1 cellular context compared by ENCODE assay signal in the genomic region with DNA sequence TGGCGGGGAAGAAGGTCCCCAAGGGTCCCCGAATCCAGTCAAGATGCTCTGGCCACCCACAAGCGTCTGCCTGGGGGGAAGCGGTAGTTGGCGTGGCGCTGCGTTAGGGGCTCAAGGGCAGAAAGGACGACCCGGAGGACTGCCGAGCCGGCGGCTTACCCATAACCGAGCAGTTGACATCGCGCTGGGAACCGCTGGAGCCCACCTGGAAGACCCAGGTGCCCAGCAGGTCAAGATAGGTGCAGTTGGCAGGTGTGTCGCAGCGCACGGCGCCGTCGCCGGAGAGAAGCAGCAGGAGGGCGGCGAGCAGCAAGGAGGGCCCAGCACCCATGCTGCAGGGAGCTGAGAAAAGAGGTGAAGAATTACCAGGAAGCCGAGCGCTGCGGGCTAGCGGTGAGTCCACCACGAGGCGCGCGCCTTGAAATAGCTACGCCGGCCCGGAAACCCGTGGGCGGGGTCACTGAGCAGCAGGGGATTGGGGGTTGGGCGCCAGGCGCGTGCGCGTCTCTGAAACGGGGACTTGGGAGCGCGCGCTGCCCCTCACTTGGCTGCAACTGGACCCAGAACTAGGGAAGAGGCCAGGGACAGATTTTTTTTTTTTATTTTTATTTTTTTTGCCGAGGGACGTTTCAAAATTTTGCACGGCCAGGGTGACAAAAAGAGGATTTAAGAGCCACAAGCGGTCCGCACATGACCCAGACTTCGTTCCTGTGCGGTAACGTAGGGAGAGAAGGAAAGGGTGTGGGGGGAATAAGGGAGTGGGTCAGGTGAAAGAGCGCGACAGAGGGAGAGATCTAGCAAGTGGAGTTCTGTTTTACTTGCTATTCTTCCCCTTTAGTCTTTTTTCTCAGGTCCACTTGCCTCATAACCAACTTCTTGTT.
TF ChIP-seq lines count a peak whose summit lies in the region.

A gene (minus strand): TSS at position 395 of the 881 bp plus-strand sequence. CDS start 64 bp downstream, at position 331.

TF ChIP-seq in HepG2, 621 proteins besides CTCF, POLR2A, EP300 and RAD21 (continued from another document and continues in another):
- TF ChIP-seq, protein P1, sequence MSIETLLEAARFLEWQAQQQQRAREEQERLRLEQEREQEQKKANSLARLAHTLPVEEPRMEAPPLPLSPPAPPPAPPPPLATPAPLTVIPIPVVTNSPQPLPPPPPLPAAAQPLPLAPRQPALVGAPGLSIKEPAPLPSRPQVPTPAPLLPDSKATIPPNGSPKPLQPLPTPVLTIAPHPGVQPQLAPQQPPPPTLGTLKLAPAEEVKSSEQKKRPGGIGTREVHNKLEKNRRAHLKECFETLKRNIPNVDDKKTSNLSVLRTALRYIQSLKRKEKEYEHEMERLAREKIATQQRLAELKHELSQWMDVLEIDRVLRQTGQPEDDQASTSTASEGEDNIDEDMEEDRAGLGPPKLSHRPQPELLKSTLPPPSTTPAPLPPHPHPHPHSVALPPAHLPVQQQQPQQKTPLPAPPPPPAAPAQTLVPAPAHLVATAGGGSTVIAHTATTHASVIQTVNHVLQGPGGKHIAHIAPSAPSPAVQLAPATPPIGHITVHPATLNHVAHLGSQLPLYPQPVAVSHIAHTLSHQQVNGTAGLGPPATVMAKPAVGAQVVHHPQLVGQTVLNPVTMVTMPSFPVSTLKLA (IDR thresholded peaks at IDR 0.05) = peak; percentile 26; the same call in 1 of the 2 replicates
- TF ChIP-seq, protein P2, sequence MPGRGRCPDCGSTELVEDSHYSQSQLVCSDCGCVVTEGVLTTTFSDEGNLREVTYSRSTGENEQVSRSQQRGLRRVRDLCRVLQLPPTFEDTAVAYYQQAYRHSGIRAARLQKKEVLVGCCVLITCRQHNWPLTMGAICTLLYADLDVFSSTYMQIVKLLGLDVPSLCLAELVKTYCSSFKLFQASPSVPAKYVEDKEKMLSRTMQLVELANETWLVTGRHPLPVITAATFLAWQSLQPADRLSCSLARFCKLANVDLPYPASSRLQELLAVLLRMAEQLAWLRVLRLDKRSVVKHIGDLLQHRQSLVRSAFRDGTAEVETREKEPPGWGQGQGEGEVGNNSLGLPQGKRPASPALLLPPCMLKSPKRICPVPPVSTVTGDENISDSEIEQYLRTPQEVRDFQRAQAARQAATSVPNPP (CRISPR knock-in tag; IDR thresholded peaks at IDR 0.05) = no peak
- TF ChIP-seq ZNF709 (CRISPR knock-in tag; IDR thresholded peaks at IDR 0.05) (no peak; the same call in 1 of the 2 replicates), CHD4 (IDR thresholded peaks at IDR 0.05; ENCODE audit: borderline replicate concordance, low read length) (no peak), RARA (CRISPR knock-in tag; IDR thresholded peaks at IDR 0.05) (0 out of 2 replicates have a peak, but pooled peaks have one; percentile 10), PRMT3 (CRISPR knock-in tag; IDR thresholded peaks at IDR 0.05; ENCODE audit: borderline replicate concordance, low read depth) (0 out of 2 replicates have a peak, but pooled peaks have one; percentile 52), ZNF616 (CRISPR knock-in tag; IDR thresholded peaks at IDR 0.05; ENCODE audit: low read depth) (0 out of 2 replicates have a peak, but pooled peaks have one; percentile 26), ZNF180 (CRISPR knock-in tag; IDR thresholded peaks at IDR 0.05; ENCODE audit: borderline replicate concordance, low read depth) (no peak), NCOR1 (IDR thresholded peaks at IDR 0.05; ENCODE audit: borderline replicate concordance, low read length) (no peak), MEIS2 (CRISPR knock-in tag; IDR thresholded peaks at IDR 0.05) (no peak), ZFAT (CRISPR knock-in tag; conservative IDR thresholded peaks at IDR 0.05) (no peak), MAZ (IDR thresholded peaks at IDR 0.05; ENCODE audit: borderline replicate concordance, low read depth, low read length) (no peak), MAZ (CRISPR knock-in tag; IDR thresholded peaks at IDR 0.05; ENCODE audit: low read depth) (0 out of 2 replicates have a peak, but pooled peaks have one; percentile 28), GATAD2A (CRISPR knock-in tag; IDR thresholded peaks at IDR 0.05) (peak; percentile 36; the same call in 1 of the 2 replicates), POLR2AphosphoS5 (IDR thresholded peaks at IDR 0.05; ENCODE audit: low read depth, low read length) (peak; percentile 78), ZNF878 (CRISPR knock-in tag; IDR thresholded peaks at IDR 0.05) (peak; percentile 72; the same call in 1 of the 2 replicates), ZNF598 (CRISPR knock-in tag; IDR thresholded peaks at IDR 0.05; ENCODE audit: borderline replicate concordance) (no peak), ZNF670 (CRISPR knock-in tag; IDR thresholded peaks at IDR 0.05; ENCODE audit: borderline replicate concordance) (0 out of 2 replicates have a peak, but pooled peaks have one; percentile 47), ZNF816 (CRISPR knock-in tag; IDR thresholded peaks at IDR 0.05; ENCODE audit: borderline replicate concordance) (peak; percentile 65; the same call in 1 of the 2 replicates), ZNF564 (CRISPR knock-in tag; IDR thresholded peaks at IDR 0.05) (peak; percentile 83; the same call in 1 of the 2 replicates), SNAI1 (CRISPR knock-in tag; IDR thresholded peaks at IDR 0.05; ENCODE audit: borderline replicate concordance) (no peak), ZNF883 (CRISPR knock-in tag; IDR thresholded peaks at IDR 0.05; ENCODE audit: not compliant biosample characterization) (no peak), SPEN (CRISPR knock-in tag; IDR thresholded peaks at IDR 0.05; ENCODE audit: low read depth) (no peak), SP140L (CRISPR knock-in tag; IDR thresholded peaks at IDR 0.05; ENCODE audit: borderline replicate concordance) (no peak), SOX13 (IDR thresholded peaks at IDR 0.05) (no peak), SOX13 (CRISPR knock-in tag; conservative IDR thresholded peaks at IDR 0.05 in 1 of 2, IDR thresholded peaks at IDR 0.05 in 1 of 2) (peak in 1 of 2 experiments; percentile 33; a peak in 2 of 4 replicates), SSRP1 (CRISPR knock-in tag; IDR thresholded peaks at IDR 0.05) (no peak), RBM39 (IDR thresholded peaks at IDR 0.05; ENCODE audit: low read depth, low read length, poor library complexity, severe bottlenecking) (peak; percentile 67), PHF21A (CRISPR knock-in tag; IDR thresholded peaks at IDR 0.05) (peak; percentile 36; the same call in 1 of the 2 replicates), ATF7-NPFF (CRISPR knock-in tag; IDR thresholded peaks at IDR 0.05; ENCODE audit: low read depth) (no peak), ZNF563 (CRISPR knock-in tag; IDR thresholded peaks at IDR 0.05) (peak; percentile 60; the same call in 1 of the 2 replicates)
- TF ChIP-seq, protein P3, sequence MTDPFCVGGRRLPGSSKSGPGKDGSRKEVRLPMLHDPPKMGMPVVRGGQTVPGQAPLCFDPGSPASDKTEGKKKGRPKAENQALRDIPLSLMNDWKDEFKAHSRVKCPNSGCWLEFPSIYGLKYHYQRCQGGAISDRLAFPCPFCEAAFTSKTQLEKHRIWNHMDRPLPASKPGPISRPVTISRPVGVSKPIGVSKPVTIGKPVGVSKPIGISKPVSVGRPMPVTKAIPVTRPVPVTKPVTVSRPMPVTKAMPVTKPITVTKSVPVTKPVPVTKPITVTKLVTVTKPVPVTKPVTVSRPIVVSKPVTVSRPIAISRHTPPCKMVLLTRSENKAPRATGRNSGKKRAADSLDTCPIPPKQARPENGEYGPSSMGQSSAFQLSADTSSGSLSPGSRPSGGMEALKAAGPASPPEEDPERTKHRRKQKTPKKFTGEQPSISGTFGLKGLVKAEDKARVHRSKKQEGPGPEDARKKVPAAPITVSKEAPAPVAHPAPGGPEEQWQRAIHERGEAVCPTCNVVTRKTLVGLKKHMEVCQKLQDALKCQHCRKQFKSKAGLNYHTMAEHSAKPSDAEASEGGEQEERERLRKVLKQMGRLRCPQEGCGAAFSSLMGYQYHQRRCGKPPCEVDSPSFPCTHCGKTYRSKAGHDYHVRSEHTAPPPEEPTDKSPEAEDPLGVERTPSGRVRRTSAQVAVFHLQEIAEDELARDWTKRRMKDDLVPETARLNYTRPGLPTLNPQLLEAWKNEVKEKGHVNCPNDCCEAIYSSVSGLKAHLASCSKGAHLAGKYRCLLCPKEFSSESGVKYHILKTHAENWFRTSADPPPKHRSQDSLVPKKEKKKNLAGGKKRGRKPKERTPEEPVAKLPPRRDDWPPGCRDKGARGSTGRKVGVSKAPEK (CRISPR knock-in tag; IDR thresholded peaks at IDR 0.05; ENCODE audit: borderline replicate concordance) = no peak
- TF ChIP-seq, protein P4, sequence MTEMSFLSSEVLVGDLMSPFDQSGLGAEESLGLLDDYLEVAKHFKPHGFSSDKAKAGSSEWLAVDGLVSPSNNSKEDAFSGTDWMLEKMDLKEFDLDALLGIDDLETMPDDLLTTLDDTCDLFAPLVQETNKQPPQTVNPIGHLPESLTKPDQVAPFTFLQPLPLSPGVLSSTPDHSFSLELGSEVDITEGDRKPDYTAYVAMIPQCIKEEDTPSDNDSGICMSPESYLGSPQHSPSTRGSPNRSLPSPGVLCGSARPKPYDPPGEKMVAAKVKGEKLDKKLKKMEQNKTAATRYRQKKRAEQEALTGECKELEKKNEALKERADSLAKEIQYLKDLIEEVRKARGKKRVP (CRISPR knock-in tag; IDR thresholded peaks at IDR 0.05) = peak in 1 of 2 experiments; percentile 31; a peak in 1 of 4 replicates
- TF ChIP-seq, protein P5, sequence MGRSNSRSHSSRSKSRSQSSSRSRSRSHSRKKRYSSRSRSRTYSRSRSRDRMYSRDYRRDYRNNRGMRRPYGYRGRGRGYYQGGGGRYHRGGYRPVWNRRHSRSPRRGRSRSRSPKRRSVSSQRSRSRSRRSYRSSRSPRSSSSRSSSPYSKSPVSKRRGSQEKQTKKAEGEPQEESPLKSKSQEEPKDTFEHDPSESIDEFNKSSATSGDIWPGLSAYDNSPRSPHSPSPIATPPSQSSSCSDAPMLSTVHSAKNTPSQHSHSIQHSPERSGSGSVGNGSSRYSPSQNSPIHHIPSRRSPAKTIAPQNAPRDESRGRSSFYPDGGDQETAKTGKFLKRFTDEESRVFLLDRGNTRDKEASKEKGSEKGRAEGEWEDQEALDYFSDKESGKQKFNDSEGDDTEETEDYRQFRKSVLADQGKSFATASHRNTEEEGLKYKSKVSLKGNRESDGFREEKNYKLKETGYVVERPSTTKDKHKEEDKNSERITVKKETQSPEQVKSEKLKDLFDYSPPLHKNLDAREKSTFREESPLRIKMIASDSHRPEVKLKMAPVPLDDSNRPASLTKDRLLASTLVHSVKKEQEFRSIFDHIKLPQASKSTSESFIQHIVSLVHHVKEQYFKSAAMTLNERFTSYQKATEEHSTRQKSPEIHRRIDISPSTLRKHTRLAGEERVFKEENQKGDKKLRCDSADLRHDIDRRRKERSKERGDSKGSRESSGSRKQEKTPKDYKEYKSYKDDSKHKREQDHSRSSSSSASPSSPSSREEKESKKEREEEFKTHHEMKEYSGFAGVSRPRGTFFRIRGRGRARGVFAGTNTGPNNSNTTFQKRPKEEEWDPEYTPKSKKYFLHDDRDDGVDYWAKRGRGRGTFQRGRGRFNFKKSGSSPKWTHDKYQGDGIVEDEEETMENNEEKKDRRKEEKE (IDR thresholded peaks at IDR 0.05) = no peak
- TF ChIP-seq, protein P6, sequence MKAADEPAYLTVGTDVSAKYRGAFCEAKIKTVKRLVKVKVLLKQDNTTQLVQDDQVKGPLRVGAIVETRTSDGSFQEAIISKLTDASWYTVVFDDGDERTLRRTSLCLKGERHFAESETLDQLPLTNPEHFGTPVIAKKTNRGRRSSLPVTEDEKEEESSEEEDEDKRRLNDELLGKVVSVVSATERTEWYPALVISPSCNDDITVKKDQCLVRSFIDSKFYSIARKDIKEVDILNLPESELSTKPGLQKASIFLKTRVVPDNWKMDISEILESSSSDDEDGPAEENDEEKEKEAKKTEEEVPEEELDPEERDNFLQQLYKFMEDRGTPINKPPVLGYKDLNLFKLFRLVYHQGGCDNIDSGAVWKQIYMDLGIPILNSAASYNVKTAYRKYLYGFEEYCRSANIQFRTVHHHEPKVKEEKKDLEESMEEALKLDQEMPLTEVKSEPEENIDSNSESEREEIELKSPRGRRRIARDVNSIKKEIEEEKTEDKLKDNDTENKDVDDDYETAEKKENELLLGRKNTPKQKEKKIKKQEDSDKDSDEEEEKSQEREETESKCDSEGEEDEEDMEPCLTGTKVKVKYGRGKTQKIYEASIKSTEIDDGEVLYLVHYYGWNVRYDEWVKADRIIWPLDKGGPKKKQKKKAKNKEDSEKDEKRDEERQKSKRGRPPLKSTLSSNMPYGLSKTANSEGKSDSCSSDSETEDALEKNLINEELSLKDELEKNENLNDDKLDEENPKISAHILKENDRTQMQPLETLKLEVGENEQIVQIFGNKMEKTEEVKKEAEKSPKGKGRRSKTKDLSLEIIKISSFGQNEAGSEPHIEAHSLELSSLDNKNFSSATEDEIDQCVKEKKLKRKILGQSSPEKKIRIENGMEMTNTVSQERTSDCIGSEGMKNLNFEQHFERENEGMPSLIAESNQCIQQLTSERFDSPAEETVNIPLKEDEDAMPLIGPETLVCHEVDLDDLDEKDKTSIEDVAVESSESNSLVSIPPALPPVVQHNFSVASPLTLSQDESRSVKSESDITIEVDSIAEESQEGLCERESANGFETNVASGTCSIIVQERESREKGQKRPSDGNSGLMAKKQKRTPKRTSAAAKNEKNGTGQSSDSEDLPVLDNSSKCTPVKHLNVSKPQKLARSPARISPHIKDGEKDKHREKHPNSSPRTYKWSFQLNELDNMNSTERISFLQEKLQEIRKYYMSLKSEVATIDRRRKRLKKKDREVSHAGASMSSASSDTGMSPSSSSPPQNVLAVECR (CRISPR knock-in tag; IDR thresholded peaks at IDR 0.05; ENCODE audit: borderline replicate concordance) = peak; percentile 74; the same call in 1 of the 2 replicates
- TF ChIP-seq, protein P7, sequence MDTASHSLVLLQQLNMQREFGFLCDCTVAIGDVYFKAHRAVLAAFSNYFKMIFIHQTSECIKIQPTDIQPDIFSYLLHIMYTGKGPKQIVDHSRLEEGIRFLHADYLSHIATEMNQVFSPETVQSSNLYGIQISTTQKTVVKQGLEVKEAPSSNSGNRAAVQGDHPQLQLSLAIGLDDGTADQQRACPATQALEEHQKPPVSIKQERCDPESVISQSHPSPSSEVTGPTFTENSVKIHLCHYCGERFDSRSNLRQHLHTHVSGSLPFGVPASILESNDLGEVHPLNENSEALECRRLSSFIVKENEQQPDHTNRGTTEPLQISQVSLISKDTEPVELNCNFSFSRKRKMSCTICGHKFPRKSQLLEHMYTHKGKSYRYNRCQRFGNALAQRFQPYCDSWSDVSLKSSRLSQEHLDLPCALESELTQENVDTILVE (CRISPR knock-in tag; IDR thresholded peaks at IDR 0.05) = 0 out of 2 replicates have a peak, but pooled peaks have one; percentile 37
- TF ChIP-seq, protein P8, sequence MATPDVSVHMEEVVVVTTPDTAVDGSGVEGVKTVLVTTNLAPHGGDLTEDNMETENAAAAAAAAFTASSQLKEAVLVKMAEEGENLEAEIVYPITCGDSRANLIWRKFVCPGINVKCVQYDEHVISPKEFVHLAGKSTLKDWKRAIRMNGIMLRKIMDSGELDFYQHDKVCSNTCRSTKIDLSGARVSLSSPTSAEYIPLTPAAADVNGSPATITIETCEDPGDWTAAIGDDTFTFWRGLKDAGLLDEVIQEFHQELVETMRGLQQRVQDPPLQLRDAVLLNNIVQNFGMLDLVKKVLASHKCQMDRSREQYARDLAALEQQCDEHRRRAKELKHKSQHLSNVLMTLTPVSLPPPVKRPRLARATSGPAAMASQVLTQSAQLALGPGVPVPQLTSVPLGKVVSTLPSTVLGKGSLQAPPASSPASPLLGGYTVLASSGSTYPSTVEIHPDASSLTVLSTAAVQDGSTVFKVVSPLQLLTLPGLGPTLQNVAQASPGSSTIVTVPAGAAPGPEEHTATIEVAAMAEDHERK (CRISPR knock-in tag; IDR thresholded peaks at IDR 0.05; ENCODE audit: low read depth) = no peak
